Comparison of ENCODE assay signal across 21 cellular contexts in the genomic region with DNA sequence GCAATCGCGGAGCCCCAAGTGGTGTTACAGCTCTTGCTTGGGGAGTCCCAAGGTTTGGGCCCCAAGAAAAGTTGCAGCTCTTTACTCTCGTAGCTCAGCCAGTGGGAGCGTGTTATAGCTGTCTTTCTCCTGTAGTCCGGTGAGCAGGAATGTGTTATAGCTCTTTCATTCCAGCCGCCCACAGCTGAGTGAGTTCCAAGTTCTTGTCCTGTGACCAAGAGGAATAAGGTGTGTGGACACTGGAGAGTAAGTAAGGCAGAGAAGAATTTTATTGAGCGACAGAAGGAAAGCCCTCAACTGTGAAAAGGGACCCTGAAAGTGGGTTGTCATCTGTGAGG.
A peak's percentile ranks its signal among the peaks of the same experiment; 100 is the strongest.
DNase-seq lines count a peak whose midpoint lies in the region; ATAC-seq and TF ChIP-seq lines count a peak whose summit lies in the region.
"Had no signal": no experiment of that assay in that cellular context is flagged by ENCODE, and none has a peak within 500 bp of the region (broad histone marks: within the 10 kb centered on the region; RNA-seq: fewer than 3 reads in every experiment).

No MANE protein-coding gene starts in this region.

- H3K27me3 Mint-ChIP-seq in neural progenitor cell (ENCODE audit: insufficient read depth, low read depth) = no peaks in the 10 kb centered on the region
- H3K27me3 Mint-ChIP-seq: naive thymus-derived CD4-positive, alpha-beta T cell; stimulated activated naive B cell treated with anti-CD40 and anti-IgM and Interleukin-4, amounts not matched to agents 10 μg/mL and 1 μg/mL and 100 μg/mL, for 72 hours had no signal

- TF ChIP-seq CTCF in WI38 (IDR thresholded peaks at IDR 0.05; ENCODE audit: low read depth, low read length) = no peak
- TF ChIP-seq CTCF in coronary artery (IDR thresholded peaks at IDR 0.05) = no peak
- no peak for TF ChIP-seq CTCF in neural progenitor cell (IDR thresholded peaks at IDR 0.05)

- intact Hi-C loops in aorta (cut with DNase I) = no loop called here

- no peaks in the 10 kb centered on the region for H3K79me2 ChIP-seq in neural progenitor cell (ENCODE audit: low read depth)

- H3K9ac ChIP-seq in neural progenitor cell = no peak overlapping the region

- DNase-seq in coronary artery (ENCODE audit: low spot score) (no peak), neural progenitor cell (ENCODE audit: low spot score) (no peak), aorta (no peak), AML-193 (lab: John Stamatoyannopoulos, UW) (no peak), erythroblast (lab: John Stamatoyannopoulos, UW) (no peak)
- DNase-seq in activated naive CD4-positive, alpha-beta T cell treated with anti-CD3 and anti-CD28 coated beads, Interleukin-2, amount 50 U/mL, for 72 hours (ENCODE audit: low spot score in 2 of 2) = no peak
- DNase-seq: activated CD4-positive, alpha-beta T cell treated with anti-CD3 and anti-CD28 coated beads for 4 hours; activated T-cell treated with anti-CD3 and anti-CD28 coated beads, Interleukin-2, amount 50 U/mL, for 4 hours; CD8-positive, alpha-beta memory T cell; Kasumi-1; naive thymus-derived CD4-positive, alpha-beta T cell; NCI-H1048; NCI-H1694 treated with DMSO at 0.1 percent for 48 hours; NCI-H526; stimulated activated CD4-positive, alpha-beta T cell treated with anti-CD3 and anti-CD28 coated beads, Interleukin-4, amount 100 ng/mL, for 1 hour; stimulated activated naive B cell treated with anti-CD40 and anti-IgM and Interleukin-4, amounts not matched to agents 10 μg/mL and 1 μg/mL and 100 μg/mL, for 72 hours had no signal

- peak; percentile 30 for ATAC-seq in aorta (ENCODE audit: low FRiP score)
- no peak for ATAC-seq in activated naive CD4-positive, alpha-beta T cell treated with anti-CD3 and anti-CD28 coated beads, Interleukin-2, amount 50 U/mL, for 72 hours
- ATAC-seq: activated T-cell treated with anti-CD3 and anti-CD28 coated beads, Interleukin-2, amount 50 U/mL, for 4 hours; naive thymus-derived CD4-positive, alpha-beta T cell; stimulated activated naive B cell treated with anti-CD40 and anti-IgM and Interleukin-4, amounts not matched to agents 10 μg/mL and 1 μg/mL and 100 μg/mL, for 72 hours had no signal

- H3K36me3 ChIP-seq in neural progenitor cell (no peaks in the 10 kb centered on the region), aorta (ENCODE audit: control insufficient read depth in 1 of 2, insufficient read depth in 2 of 2, low read length in 1 of 2) (no peaks in the 10 kb centered on the region)
- H3K36me3 ChIP-seq: adrenal gland, cardiac muscle cell, Peyer's patch, thyroid gland had no signal

- peak overlapping the region; percentile 35 for H3K4me3 ChIP-seq in WI38 (ENCODE audit: low read depth, low read length)
- H3K4me3 ChIP-seq in coronary artery = peak overlapping the region; percentile 13
- H3K4me3 ChIP-seq in neural progenitor cell = no peak overlapping the region
- no peak overlapping the region for H3K4me3 ChIP-seq in aorta (ENCODE audit: low read length in 2 of 2)
- H3K4me3 ChIP-seq: adrenal gland, cardiac muscle cell, Peyer's patch, thyroid gland had no signal

- no peak overlapping the region for H3K4me2 ChIP-seq in neural progenitor cell

- no peaks in the 10 kb centered on the region for H4K20me1 ChIP-seq in neural progenitor cell (ENCODE audit: low read depth)

- H3K27ac ChIP-seq in coronary artery (peak overlapping the region; percentile 25 to 47), neural progenitor cell (no peak overlapping the region), aorta (ENCODE audit: low read depth in 1 of 2, low read length in 2 of 2) (peak overlapping the region in 1 of 2 donors; percentile 61)
- H3K27ac ChIP-seq: adrenal gland, cardiac muscle cell, Peyer's patch, thyroid gland had no signal

- no peaks in the 10 kb centered on the region for H3K4me1 ChIP-seq in neural progenitor cell
- peaks cover 0 to 2% of the 10 kb centered on the region in 2 donors for H3K4me1 ChIP-seq in aorta (ENCODE audit: control insufficient read depth in 1 of 2, insufficient read depth in 2 of 2, low read length in 2 of 2)
- H3K4me1 ChIP-seq: adrenal gland, Peyer's patch, thyroid gland had no signal

- no peaks in the 10 kb centered on the region for H3K36me3 Mint-ChIP-seq in neural progenitor cell
- no peaks in the 10 kb centered on the region for H3K36me3 Mint-ChIP-seq in activated naive CD4-positive, alpha-beta T cell treated with anti-CD3 and anti-CD28 coated beads, Interleukin-2, amount 50 U/mL, for 72 hours
- H3K36me3 Mint-ChIP-seq: CD8-positive, alpha-beta memory T cell; naive thymus-derived CD4-positive, alpha-beta T cell; stimulated activated naive B cell treated with anti-CD40 and anti-IgM and Interleukin-4, amounts not matched to agents 10 μg/mL and 1 μg/mL and 100 μg/mL, for 72 hours had no signal

- H3K27me3 ChIP-seq in neural progenitor cell (no peaks in the 10 kb centered on the region), aorta (ENCODE audit: control insufficient read depth in 1 of 2, insufficient read depth in 2 of 2, low read length in 1 of 2) (no peaks in the 10 kb centered on the region)
- H3K27me3 ChIP-seq: adrenal gland, cardiac muscle cell, Peyer's patch, thyroid gland had no signal

- no peak for TF ChIP-seq POLR2A in erythroblast (IDR thresholded peaks at IDR 0.05; ENCODE audit: low read length)

- no peaks in the 10 kb centered on the region for H3K9me3 Mint-ChIP-seq in neural progenitor cell
- H3K9me3 Mint-ChIP-seq in activated naive CD4-positive, alpha-beta T cell treated with anti-CD3 and anti-CD28 coated beads, Interleukin-2, amount 50 U/mL, for 72 hours = peaks cover 7 to 11% of the 10 kb centered on the region in 2 donors
- H3K9me3 Mint-ChIP-seq: CD8-positive, alpha-beta memory T cell had no signal

- H3K27ac Mint-ChIP-seq in neural progenitor cell = no peak overlapping the region
- H3K27ac Mint-ChIP-seq in activated naive CD4-positive, alpha-beta T cell treated with anti-CD3 and anti-CD28 coated beads, Interleukin-2, amount 50 U/mL, for 72 hours = no peak overlapping the region
- H3K27ac Mint-ChIP-seq: CD8-positive, alpha-beta memory T cell; naive thymus-derived CD4-positive, alpha-beta T cell; stimulated activated naive B cell treated with anti-CD40 and anti-IgM and Interleukin-4, amounts not matched to agents 10 μg/mL and 1 μg/mL and 100 μg/mL, for 72 hours had no signal

- H3K4me1 Mint-ChIP-seq in neural progenitor cell = no peaks in the 10 kb centered on the region
- H3K4me1 Mint-ChIP-seq: CD8-positive, alpha-beta memory T cell; naive thymus-derived CD4-positive, alpha-beta T cell; stimulated activated naive B cell treated with anti-CD40 and anti-IgM and Interleukin-4, amounts not matched to agents 10 μg/mL and 1 μg/mL and 100 μg/mL, for 72 hours had no signal

- H3F3A ChIP-seq in neural progenitor cell (ENCODE audit: low read depth) = no peaks in the 10 kb centered on the region

- H3K9me3 ChIP-seq in neural progenitor cell (ENCODE audit: low read depth) (no peaks in the 10 kb centered on the region), aorta (ENCODE audit: control insufficient read depth, low read length) (no peaks in the 10 kb centered on the region)
- H3K9me3 ChIP-seq: adrenal gland, Peyer's patch, thyroid gland had no signal

- no peak overlapping the region for H3K4me3 Mint-ChIP-seq in neural progenitor cell
- H3K4me3 Mint-ChIP-seq: activated T-cell treated with anti-CD3 and anti-CD28 coated beads, Interleukin-2, amount 50 U/mL, for 4 hours; CD8-positive, alpha-beta memory T cell; naive thymus-derived CD4-positive, alpha-beta T cell; stimulated activated naive B cell treated with anti-CD40 and anti-IgM and Interleukin-4, amounts not matched to agents 10 μg/mL and 1 μg/mL and 100 μg/mL, for 72 hours had no signal

- WGBS in aorta, 2 donors = 73 to 78% methylated on average over 7 of the region's 7 CpGs

- H2AFZ ChIP-seq in neural progenitor cell (replicated peaks) = peak overlapping the region; percentile 35

Comparison
In these comparisons a context has a peak if more than half of its experiments do, and no peak if none do; other contexts are left out.
1. H3K4me3 ChIP-seq: peak in WI38 (single experiment) and coronary artery (single experiment); none in neural progenitor cell (single experiment) and aorta (0 of 2).